ENCODE assay signal across 8 cellular contexts in the genomic region with DNA sequence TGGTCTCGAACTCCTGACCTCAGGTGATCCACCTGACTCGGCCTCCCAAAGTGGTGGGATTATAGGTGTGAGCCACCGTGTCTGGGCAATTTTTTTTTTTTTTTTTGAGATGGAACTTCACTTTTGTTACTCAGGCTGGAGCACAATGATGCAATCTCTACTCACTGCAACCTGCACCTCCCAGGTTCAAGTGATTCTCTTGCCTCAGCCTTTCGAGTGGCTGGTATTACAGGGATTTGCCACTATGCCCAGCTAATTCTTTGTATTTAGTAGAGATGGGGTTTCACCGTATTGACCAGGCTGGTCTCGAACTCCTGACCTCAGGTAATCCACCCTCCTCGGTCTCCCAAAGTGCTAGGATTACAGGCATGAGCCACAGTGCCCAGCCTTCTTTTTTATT. TPM values are rescaled to one million over a fixed set of nuclear protein-coding genes. Genes with fewer than 3 reads are reported as not detected.
"Had no signal": no experiment of that assay in that cellular context is flagged by ENCODE, and none has a peak within 500 bp of the region (broad histone marks: within the 10 kb centered on the region; RNA-seq: fewer than 3 reads in every experiment).

No MANE protein-coding gene starts in this region.

RNA-seq across cellular contexts. Expression of gene NANOG, which starts 8.1 kb away (rescaled TPM):
- total RNA-seq: HT-29, IMR-90, NCI-H460, PC-9, Peyer's patch, Right ventricle myocardium inferior, RPMI7951, SJCRH30 had no signal
- polyA plus RNA-seq: IMR-90 had no signal

RNA-seq across cellular contexts. Expression of gene NANOGNB, which starts 32.3 kb away (rescaled TPM):
- total RNA-seq: HT-29, IMR-90, NCI-H460, PC-9, Peyer's patch, Right ventricle myocardium inferior, RPMI7951, SJCRH30 had no signal
- polyA plus RNA-seq: IMR-90 had no signal

RNA-seq across cellular contexts. Expression of gene CLEC4C, which starts 50.1 kb away (rescaled TPM):
- total RNA-seq: HT-29, IMR-90, NCI-H460, PC-9, Peyer's patch, Right ventricle myocardium inferior, RPMI7951, SJCRH30 had no signal
- polyA plus RNA-seq: IMR-90 had no signal
